Comparison of ENCODE assay signal across 8 cellular contexts in the genomic region with DNA sequence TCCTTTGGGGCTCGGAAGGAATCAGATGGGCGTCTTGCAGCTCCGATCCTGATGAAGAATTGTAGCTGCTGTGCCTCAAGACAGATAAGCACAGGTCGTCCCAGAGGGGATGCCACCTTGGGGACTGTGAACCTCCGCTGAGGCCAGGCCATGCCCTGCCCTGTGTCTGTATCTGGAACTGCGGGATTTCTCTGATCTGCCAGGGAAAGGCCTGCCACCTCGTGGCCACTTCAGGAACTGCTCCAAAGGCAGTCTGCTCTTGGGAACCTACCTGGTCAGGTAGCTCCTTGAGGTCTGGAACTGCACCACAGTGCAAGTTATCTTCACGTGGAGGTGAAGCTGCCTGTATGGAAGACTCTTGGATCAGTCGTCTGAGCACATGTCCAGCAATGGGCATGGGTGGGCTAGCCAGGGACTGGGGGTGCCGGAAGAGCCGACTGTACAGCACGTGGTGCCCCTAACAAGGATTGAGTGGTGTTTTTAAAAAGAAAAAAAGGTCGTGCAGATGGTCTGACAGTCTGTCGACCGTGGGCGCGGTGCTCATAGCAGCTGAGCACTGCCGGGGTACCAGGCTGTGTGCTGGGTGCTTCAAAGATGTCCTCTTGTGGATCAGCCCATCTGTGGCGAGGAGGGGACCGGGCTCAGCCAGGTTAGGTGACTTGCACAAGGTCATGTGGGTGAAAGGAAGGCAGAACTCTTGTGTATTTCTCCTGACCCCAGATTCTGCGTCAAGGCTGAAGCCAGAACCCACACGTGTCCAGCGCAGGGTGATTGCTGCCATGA. TPM values are rescaled to one million over a fixed set of nuclear protein-coding genes. Genes with fewer than 3 reads are reported as not detected.
A peak's percentile ranks its signal among the peaks of the same experiment; 100 is the strongest.
DNase-seq lines count a peak whose midpoint lies in the region; ATAC-seq and TF ChIP-seq lines count a peak whose summit lies in the region.

No MANE protein-coding gene starts in this region.

- TF ChIP-seq POLR2A in prostate gland (IDR thresholded peaks at IDR 0.05) = no peak

- no peak overlapping the region for H2AFZ ChIP-seq in SU-DHL-6 (ENCODE audit: low read depth, low read length, severe bottlenecking)

- no peak overlapping the region for H3K27ac ChIP-seq in SU-DHL-6 (ENCODE audit: low read depth, low read length)
- no peak overlapping the region for H3K27ac ChIP-seq in prostate gland

- H3K27me3 ChIP-seq in SU-DHL-6 (ENCODE audit: low read length) (no peaks in the 10 kb centered on the region), prostate gland (replicated peaks; ENCODE audit: insufficient read depth) (no peaks in the 10 kb centered on the region)

- H3K4me1 ChIP-seq in prostate gland (replicated peaks) = peaks cover 7% of the 10 kb centered on the region

- H3K27ac Mint-ChIP-seq in activated naive CD4-positive, alpha-beta T cell treated with anti-CD3 and anti-CD28 coated beads, Interleukin-2, amount 50 U/mL, for 72 hours = peak overlapping the region in 1 of 2 donors; percentile 11

- H3K4me2 ChIP-seq in SU-DHL-6 (ENCODE audit: low read depth, low read length, poor library complexity, severe bottlenecking) = no peak overlapping the region

- intact Hi-C loops in cardiac septum (cut with DNase I) = loop anchor here (1.0 to 5.0 kb wide), 3 partner anchors 97 to 351 kb away; partner anchors contain the start of gene KIAA0232
- intact Hi-C loops in prostate gland (cut with DNase I) = loop anchor here (5.0 kb wide), 1 partner anchor 349 kb away; no protein-coding TSS in a partner anchor

- no peaks in the 10 kb centered on the region for H3K36me3 ChIP-seq in SU-DHL-6 (ENCODE audit: low read length)
- H3K36me3 ChIP-seq in prostate gland = no peaks in the 10 kb centered on the region

- H3K9me3 Mint-ChIP-seq in activated naive CD4-positive, alpha-beta T cell treated with anti-CD3 and anti-CD28 coated beads, Interleukin-2, amount 50 U/mL, for 72 hours = no peaks in the 10 kb centered on the region

- no peaks in the 10 kb centered on the region for H3F3A ChIP-seq in SU-DHL-6 (ENCODE audit: insufficient read depth)

- H4K20me1 ChIP-seq in SU-DHL-6 (ENCODE audit: low read depth, low read length) = no peaks in the 10 kb centered on the region; the same call in 1 of the 2 replicates

- H3K9me3 ChIP-seq in SU-DHL-6 (ENCODE audit: insufficient read depth, low read length) = no peaks in the 10 kb centered on the region
- no peaks in the 10 kb centered on the region for H3K9me3 ChIP-seq in prostate gland

- H3K9me2 ChIP-seq in SU-DHL-6 (replicated peaks; ENCODE audit: insufficient read depth, low read length) = no peaks in the 10 kb centered on the region

- WGBS in prostate gland = 42% methylated on average over 23 of the region's 23 CpGs

- H3K36me3 Mint-ChIP-seq in activated naive CD4-positive, alpha-beta T cell treated with anti-CD3 and anti-CD28 coated beads, Interleukin-2, amount 50 U/mL, for 72 hours = peaks cover 15 to 16% of the 10 kb centered on the region in 2 donors

- peak; percentile 23 for DNase-seq in DMS79 (lab: John Stamatoyannopoulos, UW)
- peak; percentile 59 for DNase-seq in NCI-H1092 (lab: John Stamatoyannopoulos, UW)
- DNase-seq in activated naive CD4-positive, alpha-beta T cell treated with anti-CD3 and anti-CD28 coated beads, Interleukin-2, amount 50 U/mL, for 72 hours (ENCODE audit: low spot score in 2 of 2) = peak; percentile 84 to 93
- DNase-seq in cardiac septum (ENCODE audit: low spot score) = peak; percentile 91
- peak; percentile 81 for DNase-seq in prostate gland (ENCODE audit: low spot score)

- peaks cover 19% of the 10 kb centered on the region for H3K79me2 ChIP-seq in SU-DHL-6 (ENCODE audit: insufficient read depth, low read length)

- ATAC-seq in GM21825 (IDR thresholded peaks at IDR 0.05; ENCODE audit: unreplicated experiment) (peak; percentile 27), HG03025 (IDR thresholded peaks at IDR 0.05; ENCODE audit: low FRiP score, unreplicated experiment) (no peak)
- ATAC-seq in activated naive CD4-positive, alpha-beta T cell treated with anti-CD3 and anti-CD28 coated beads, Interleukin-2, amount 50 U/mL, for 72 hours = peak; percentile 34 to 39

- H3K4me3 ChIP-seq in SU-DHL-6 (ENCODE audit: insufficient read depth, low read length, poor library complexity, severe bottlenecking) (no peak overlapping the region), prostate gland (no peak overlapping the region)

- no peak overlapping the region for H3K9ac ChIP-seq in SU-DHL-6 (ENCODE audit: low read length)

- TF ChIP-seq CTCF in SU-DHL-6 (IDR thresholded peaks at IDR 0.05; ENCODE audit: insufficient read depth, low read length, poor library complexity, severe bottlenecking) (peak; percentile 85), prostate gland (IDR thresholded peaks at IDR 0.05) (peak; percentile 97 to 99 (median 98))

RNA-seq across cellular contexts. Expression of gene GRPEL1, which starts 3.1 kb away (rescaled TPM):
- 10 to 100 TPM; 60.7 to 81.9 TPM for total RNA-seq in activated naive CD4-positive, alpha-beta T cell treated with anti-CD3 and anti-CD28 coated beads, Interleukin-2, amount 50 U/mL, for 72 hours
- 43.5 TPM for total RNA-seq in cardiac septum
- total RNA-seq in prostate gland = 10 to 100 TPM; 12.8 to 25.6 TPM

RNA-seq across cellular contexts. Expression of gene TADA2B, which starts 27.7 kb away (rescaled TPM):
- total RNA-seq in activated naive CD4-positive, alpha-beta T cell treated with anti-CD3 and anti-CD28 coated beads, Interleukin-2, amount 50 U/mL, for 72 hours = 10 to 100 TPM; 11.8 to 12.7 TPM
- total RNA-seq in cardiac septum (25.6 TPM), prostate gland (10 to 100 TPM; 34.5 to 41.2 TPM)

Comparison
In these comparisons a context has a peak if more than half of its experiments do, and no peak if none do; other contexts are left out.
1. DNase-seq: peak in every context shown above with its lines; median percentile 91 in cardiac septum; 88 in activated naive CD4-positive, alpha-beta T cell treated with anti-CD3 and anti-CD28 coated beads, Interleukin-2, amount 50 U/mL, for 72 hours; 81 in prostate gland; 59 in NCI-H1092; 23 in DMS79.